ENCODE assay signal across 1 cellular context in genomic region chr6:139883776-139884175, GRCh38.
TF ChIP-seq lines count a peak whose summit lies in the region.

No MANE protein-coding gene starts in this region.

TF ChIP-seq in GM12878, 131 proteins besides CTCF, POLR2A, EP300 and RAD21 (continued from another document):
- TF ChIP-seq IRF3 (IDR thresholded peaks at IDR 0.05) (no peak), NR2C1 (IDR thresholded peaks at IDR 0.05) (no peak), MYC (IDR thresholded peaks at IDR 0.05; ENCODE audit: insufficient read depth, insufficient read length, insufficient replicate concordance, low read length, severe bottlenecking) (no peak), BCLAF1 (IDR thresholded peaks at IDR 0.05) (no peak)
TF ChIP-seq in GM12878: peak in this region for 0.
